1 cellular context compared by ENCODE assay signal in the genomic region with DNA sequence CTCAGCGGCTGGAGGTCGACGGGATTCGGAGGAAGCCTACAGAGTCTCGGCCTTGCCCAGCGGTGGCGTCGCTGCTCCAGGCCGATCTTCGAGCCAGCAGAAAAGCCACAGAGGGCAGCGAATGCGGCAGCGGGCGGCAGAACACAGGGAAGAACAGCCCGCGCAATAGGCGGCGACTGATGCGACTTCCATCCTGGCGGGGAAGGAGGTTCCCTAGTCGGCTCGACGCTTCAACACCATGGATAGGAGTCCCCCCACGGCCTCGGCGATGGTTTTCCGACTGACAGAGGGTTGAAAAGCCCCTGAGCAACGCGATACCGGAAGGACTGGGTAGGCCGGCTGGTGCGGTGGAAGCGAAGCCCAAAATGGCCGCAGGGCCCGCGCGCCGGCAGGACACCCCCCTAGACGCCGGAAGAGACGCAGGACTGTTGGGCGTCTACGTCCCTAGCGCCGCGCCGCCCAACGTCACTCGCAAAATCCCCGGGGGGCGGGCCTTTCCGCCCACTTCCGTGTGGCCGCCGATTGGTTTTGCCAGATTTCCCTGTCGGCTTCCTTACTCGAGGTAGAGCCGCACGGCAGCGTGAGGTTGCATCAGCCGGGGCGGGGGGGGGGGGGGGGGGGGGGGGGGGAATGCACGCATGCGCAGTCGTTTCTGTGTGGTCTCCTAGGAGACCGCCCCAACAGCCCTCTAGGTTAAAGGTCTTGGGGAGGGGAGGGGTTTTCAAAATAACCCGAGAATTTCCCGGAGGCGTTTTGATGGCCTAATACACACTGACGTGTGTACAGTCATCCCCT.
A peak's percentile ranks its signal among the peaks of the same experiment; 100 is the strongest.
TF ChIP-seq lines count a peak whose summit lies in the region.

TSS of gene PPP1R15B (minus strand) at position 367 of the 795 bp plus-strand sequence. CDS start 406 bp downstream, outside the sequence.

TF ChIP-seq in K562, 482 proteins besides CTCF, POLR2A, EP300 and RAD21 (continued from another document and continues in another):
- TF ChIP-seq, protein P1, sequence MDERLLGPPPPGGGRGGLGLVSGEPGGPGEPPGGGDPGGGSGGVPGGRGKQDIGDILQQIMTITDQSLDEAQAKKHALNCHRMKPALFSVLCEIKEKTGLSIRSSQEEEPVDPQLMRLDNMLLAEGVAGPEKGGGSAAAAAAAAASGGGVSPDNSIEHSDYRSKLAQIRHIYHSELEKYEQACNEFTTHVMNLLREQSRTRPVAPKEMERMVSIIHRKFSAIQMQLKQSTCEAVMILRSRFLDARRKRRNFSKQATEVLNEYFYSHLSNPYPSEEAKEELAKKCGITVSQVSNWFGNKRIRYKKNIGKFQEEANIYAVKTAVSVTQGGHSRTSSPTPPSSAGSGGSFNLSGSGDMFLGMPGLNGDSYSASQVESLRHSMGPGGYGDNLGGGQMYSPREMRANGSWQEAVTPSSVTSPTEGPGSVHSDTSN (CRISPR knock-in tag; IDR thresholded peaks at IDR 0.05; ENCODE audit: low read depth), result no peak
- TF ChIP-seq, protein P1 (tag; conservative IDR thresholded peaks at IDR 0.05; ENCODE audit: low read depth), result no peak
- TF ChIP-seq ZNF584 (CRISPR knock-in tag; IDR thresholded peaks at IDR 0.05; ENCODE audit: low read depth), result no peak
- no peak for TF ChIP-seq TFAM (CRISPR knock-in tag; conservative IDR thresholded peaks at IDR 0.05)
- TF ChIP-seq SMAD3 (CRISPR knock-in tag; conservative IDR thresholded peaks at IDR 0.05), result no peak
- 0 out of 4 replicates have a peak, but pooled peaks of 1 of the 2 experiments have one; percentile 49 for TF ChIP-seq ETV6 (IDR thresholded peaks at IDR 0.05; ENCODE audit: borderline replicate concordance in 1 of 2, low read depth in 2 of 2, low read length in 1 of 2)
- TF ChIP-seq ETV6 (CRISPR knock-in tag; IDR thresholded peaks at IDR 0.05; ENCODE audit: borderline replicate concordance), result no peak
- TF ChIP-seq, protein P2, sequence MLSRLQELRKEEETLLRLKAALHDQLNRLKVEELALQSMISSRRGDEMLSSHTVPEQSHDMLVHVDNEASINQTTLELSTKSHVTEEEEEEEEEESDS (CRISPR knock-in tag; IDR thresholded peaks at IDR 0.05), result no peak
- TF ChIP-seq MCM7 (IDR thresholded peaks at IDR 0.05), result no peak
- TF ChIP-seq GMEB1 (CRISPR knock-in tag; IDR thresholded peaks at IDR 0.05), result peak; percentile 98
- TF ChIP-seq NR4A1 (CRISPR knock-in tag; IDR thresholded peaks at IDR 0.05), result no peak
- peak; percentile 50; the same call in 1 of the 2 replicates for TF ChIP-seq NR4A1 (tag; IDR thresholded peaks at IDR 0.05)
- TF ChIP-seq CBFA2T3 (IDR thresholded peaks at IDR 0.05), result no peak
- TF ChIP-seq NR2F6 (CRISPR knock-in tag; IDR thresholded peaks at IDR 0.05), result no peak
- peak; percentile 76 for TF ChIP-seq HCFC1 (IDR thresholded peaks at IDR 0.05; ENCODE audit: low read depth, low read length)
- TF ChIP-seq CCNT2 (IDR thresholded peaks at IDR 0.05; ENCODE audit: borderline replicate concordance, extremely low read depth, insufficient read length, low read depth, low read length), result peak; percentile 93
- no peak for TF ChIP-seq SNIP1 (IDR thresholded peaks at IDR 0.05; ENCODE audit: low read depth)
- peak; percentile 68; the same call in 1 of the 2 replicates for TF ChIP-seq SRSF3 (IDR thresholded peaks at IDR 0.05; ENCODE audit: insufficient read depth, low read length)
- TF ChIP-seq NFATC3 (IDR thresholded peaks at IDR 0.05), result no peak
- TF ChIP-seq KDM4B (IDR thresholded peaks at IDR 0.05; ENCODE audit: borderline replicate concordance in 2 of 2, low read depth in 1 of 2), result 0 out of 4 replicates have a peak, but pooled peaks of 1 of the 2 experiments have one; percentile 35
- no peak for TF ChIP-seq KAT2B (IDR thresholded peaks at IDR 0.05; ENCODE audit: low read depth, low read length)
- TF ChIP-seq TAF15 (IDR thresholded peaks at IDR 0.05; ENCODE audit: low read depth, low read length), result no peak
- TF ChIP-seq ZC3H4 (CRISPR knock-in tag; IDR thresholded peaks at IDR 0.05; ENCODE audit: borderline replicate concordance), result 0 out of 2 replicates have a peak, but pooled peaks have one; percentile 70
- TF ChIP-seq HOMEZ (CRISPR knock-in tag; IDR thresholded peaks at IDR 0.05), result no peak
- TF ChIP-seq KLF16 (IDR thresholded peaks at IDR 0.05), result peak; percentile 71
- TF ChIP-seq IFI16 (CRISPR knock-in tag; IDR thresholded peaks at IDR 0.05), result no peak
- peak in 1 of 2 experiments; percentile 75; a peak in 2 of 4 replicates for TF ChIP-seq HDAC1 (IDR thresholded peaks at IDR 0.05)
- no peak for TF ChIP-seq ZNF75A (CRISPR knock-in tag; IDR thresholded peaks at IDR 0.05)
- peak; percentile 98 for TF ChIP-seq CREB1 (IDR thresholded peaks at IDR 0.05)
- peak; percentile 95 for TF ChIP-seq CREB1 (CRISPR knock-in tag; IDR thresholded peaks at IDR 0.05)
- TF ChIP-seq MTA2 (IDR thresholded peaks at IDR 0.05; ENCODE audit: low read depth), result no peak
- TF ChIP-seq CBX8 (IDR thresholded peaks at IDR 0.05; ENCODE audit: borderline replicate concordance, extremely low read depth, low read depth, low read length, poor library complexity, severe bottlenecking), result no peak
- peak; percentile 84 for TF ChIP-seq SAP30 (IDR thresholded peaks at IDR 0.05; ENCODE audit: borderline replicate concordance, insufficient read depth, low read depth, low read length, poor library complexity, severe bottlenecking)
- TF ChIP-seq, protein P3, sequence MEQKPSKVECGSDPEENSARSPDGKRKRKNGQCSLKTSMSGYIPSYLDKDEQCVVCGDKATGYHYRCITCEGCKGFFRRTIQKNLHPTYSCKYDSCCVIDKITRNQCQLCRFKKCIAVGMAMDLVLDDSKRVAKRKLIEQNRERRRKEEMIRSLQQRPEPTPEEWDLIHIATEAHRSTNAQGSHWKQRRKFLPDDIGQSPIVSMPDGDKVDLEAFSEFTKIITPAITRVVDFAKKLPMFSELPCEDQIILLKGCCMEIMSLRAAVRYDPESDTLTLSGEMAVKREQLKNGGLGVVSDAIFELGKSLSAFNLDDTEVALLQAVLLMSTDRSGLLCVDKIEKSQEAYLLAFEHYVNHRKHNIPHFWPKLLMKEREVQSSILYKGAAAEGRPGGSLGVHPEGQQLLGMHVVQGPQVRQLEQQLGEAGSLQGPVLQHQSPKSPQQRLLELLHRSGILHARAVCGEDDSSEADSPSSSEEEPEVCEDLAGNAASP (IDR thresholded peaks at IDR 0.05), result no peak
- no peak for TF ChIP-seq TAL1 (IDR thresholded peaks at IDR 0.05)
- peak; percentile 95; the same call in 1 of the 2 replicates for TF ChIP-seq RBM14 (IDR thresholded peaks at IDR 0.05; ENCODE audit: borderline replicate concordance, insufficient read depth, low read depth, low read length)
- TF ChIP-seq ZNF76 (CRISPR knock-in tag; IDR thresholded peaks at IDR 0.05; ENCODE audit: borderline replicate concordance), result 0 out of 2 replicates have a peak, but pooled peaks have one; percentile 46
- TF ChIP-seq E2F4 (CRISPR knock-in tag; IDR thresholded peaks at IDR 0.05; ENCODE audit: low read depth), result peak; percentile 85; the same call in 1 of the 2 replicates
- TF ChIP-seq SMARCE1 (IDR thresholded peaks at IDR 0.05), result no peak
- TF ChIP-seq BHLHE40 (IDR thresholded peaks at IDR 0.05; ENCODE audit: low read length), result no peak; the same call in 1 of the 2 replicates
- TF ChIP-seq ZNF444 (CRISPR knock-in tag; IDR thresholded peaks at IDR 0.05), result no peak
- TF ChIP-seq MEF2A (IDR thresholded peaks at IDR 0.05; ENCODE audit: control insufficient read depth, low read depth, low read length), result no peak
- TF ChIP-seq NR2C1 (IDR thresholded peaks at IDR 0.05), result peak; percentile 84
- peak; percentile 89 for TF ChIP-seq NR2C1 (tag; IDR thresholded peaks at IDR 0.05)
- TF ChIP-seq, protein P4, sequence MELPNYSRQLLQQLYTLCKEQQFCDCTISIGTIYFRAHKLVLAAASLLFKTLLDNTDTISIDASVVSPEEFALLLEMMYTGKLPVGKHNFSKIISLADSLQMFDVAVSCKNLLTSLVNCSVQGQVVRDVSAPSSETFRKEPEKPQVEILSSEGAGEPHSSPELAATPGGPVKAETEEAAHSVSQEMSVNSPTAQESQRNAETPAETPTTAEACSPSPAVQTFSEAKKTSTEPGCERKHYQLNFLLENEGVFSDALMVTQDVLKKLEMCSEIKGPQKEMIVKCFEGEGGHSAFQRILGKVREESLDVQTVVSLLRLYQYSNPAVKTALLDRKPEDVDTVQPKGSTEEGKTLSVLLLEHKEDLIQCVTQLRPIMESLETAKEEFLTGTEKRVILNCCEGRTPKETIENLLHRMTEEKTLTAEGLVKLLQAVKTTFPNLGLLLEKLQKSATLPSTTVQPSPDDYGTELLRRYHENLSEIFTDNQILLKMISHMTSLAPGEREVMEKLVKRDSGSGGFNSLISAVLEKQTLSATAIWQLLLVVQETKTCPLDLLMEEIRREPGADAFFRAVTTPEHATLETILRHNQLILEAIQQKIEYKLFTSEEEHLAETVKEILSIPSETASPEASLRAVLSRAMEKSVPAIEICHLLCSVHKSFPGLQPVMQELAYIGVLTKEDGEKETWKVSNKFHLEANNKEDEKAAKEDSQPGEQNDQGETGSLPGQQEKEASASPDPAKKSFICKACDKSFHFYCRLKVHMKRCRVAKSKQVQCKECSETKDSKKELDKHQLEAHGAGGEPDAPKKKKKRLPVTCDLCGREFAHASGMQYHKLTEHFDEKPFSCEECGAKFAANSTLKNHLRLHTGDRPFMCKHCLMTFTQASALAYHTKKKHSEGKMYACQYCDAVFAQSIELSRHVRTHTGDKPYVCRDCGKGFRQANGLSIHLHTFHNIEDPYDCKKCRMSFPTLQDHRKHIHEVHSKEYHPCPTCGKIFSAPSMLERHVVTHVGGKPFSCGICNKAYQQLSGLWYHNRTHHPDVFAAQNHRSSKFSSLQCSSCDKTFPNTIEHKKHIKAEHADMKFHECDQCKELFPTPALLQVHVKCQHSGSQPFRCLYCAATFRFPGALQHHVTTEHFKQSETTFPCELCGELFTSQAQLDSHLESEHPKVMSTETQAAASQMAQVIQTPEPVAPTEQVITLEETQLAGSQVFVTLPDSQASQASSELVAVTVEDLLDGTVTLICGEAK (IDR thresholded peaks at IDR 0.05), result peak; percentile 82
- TF ChIP-seq, protein P4 (CRISPR knock-in tag; IDR thresholded peaks at IDR 0.05), result no peak
- TF ChIP-seq RBM17 (IDR thresholded peaks at IDR 0.05; ENCODE audit: borderline replicate concordance, low read depth, low read length), result no peak
